In genomic region chr3:107506458-107506857, GRCh38 we compare ENCODE assay signal across 1 cellular context.
TF ChIP-seq lines count a peak whose summit lies in the region.

No MANE protein-coding gene starts in this region.

TF ChIP-seq in GM23338, 12 proteins besides CTCF, POLR2A, EP300 and RAD21 (continued from another document):
- TF ChIP-seq, protein P1, sequence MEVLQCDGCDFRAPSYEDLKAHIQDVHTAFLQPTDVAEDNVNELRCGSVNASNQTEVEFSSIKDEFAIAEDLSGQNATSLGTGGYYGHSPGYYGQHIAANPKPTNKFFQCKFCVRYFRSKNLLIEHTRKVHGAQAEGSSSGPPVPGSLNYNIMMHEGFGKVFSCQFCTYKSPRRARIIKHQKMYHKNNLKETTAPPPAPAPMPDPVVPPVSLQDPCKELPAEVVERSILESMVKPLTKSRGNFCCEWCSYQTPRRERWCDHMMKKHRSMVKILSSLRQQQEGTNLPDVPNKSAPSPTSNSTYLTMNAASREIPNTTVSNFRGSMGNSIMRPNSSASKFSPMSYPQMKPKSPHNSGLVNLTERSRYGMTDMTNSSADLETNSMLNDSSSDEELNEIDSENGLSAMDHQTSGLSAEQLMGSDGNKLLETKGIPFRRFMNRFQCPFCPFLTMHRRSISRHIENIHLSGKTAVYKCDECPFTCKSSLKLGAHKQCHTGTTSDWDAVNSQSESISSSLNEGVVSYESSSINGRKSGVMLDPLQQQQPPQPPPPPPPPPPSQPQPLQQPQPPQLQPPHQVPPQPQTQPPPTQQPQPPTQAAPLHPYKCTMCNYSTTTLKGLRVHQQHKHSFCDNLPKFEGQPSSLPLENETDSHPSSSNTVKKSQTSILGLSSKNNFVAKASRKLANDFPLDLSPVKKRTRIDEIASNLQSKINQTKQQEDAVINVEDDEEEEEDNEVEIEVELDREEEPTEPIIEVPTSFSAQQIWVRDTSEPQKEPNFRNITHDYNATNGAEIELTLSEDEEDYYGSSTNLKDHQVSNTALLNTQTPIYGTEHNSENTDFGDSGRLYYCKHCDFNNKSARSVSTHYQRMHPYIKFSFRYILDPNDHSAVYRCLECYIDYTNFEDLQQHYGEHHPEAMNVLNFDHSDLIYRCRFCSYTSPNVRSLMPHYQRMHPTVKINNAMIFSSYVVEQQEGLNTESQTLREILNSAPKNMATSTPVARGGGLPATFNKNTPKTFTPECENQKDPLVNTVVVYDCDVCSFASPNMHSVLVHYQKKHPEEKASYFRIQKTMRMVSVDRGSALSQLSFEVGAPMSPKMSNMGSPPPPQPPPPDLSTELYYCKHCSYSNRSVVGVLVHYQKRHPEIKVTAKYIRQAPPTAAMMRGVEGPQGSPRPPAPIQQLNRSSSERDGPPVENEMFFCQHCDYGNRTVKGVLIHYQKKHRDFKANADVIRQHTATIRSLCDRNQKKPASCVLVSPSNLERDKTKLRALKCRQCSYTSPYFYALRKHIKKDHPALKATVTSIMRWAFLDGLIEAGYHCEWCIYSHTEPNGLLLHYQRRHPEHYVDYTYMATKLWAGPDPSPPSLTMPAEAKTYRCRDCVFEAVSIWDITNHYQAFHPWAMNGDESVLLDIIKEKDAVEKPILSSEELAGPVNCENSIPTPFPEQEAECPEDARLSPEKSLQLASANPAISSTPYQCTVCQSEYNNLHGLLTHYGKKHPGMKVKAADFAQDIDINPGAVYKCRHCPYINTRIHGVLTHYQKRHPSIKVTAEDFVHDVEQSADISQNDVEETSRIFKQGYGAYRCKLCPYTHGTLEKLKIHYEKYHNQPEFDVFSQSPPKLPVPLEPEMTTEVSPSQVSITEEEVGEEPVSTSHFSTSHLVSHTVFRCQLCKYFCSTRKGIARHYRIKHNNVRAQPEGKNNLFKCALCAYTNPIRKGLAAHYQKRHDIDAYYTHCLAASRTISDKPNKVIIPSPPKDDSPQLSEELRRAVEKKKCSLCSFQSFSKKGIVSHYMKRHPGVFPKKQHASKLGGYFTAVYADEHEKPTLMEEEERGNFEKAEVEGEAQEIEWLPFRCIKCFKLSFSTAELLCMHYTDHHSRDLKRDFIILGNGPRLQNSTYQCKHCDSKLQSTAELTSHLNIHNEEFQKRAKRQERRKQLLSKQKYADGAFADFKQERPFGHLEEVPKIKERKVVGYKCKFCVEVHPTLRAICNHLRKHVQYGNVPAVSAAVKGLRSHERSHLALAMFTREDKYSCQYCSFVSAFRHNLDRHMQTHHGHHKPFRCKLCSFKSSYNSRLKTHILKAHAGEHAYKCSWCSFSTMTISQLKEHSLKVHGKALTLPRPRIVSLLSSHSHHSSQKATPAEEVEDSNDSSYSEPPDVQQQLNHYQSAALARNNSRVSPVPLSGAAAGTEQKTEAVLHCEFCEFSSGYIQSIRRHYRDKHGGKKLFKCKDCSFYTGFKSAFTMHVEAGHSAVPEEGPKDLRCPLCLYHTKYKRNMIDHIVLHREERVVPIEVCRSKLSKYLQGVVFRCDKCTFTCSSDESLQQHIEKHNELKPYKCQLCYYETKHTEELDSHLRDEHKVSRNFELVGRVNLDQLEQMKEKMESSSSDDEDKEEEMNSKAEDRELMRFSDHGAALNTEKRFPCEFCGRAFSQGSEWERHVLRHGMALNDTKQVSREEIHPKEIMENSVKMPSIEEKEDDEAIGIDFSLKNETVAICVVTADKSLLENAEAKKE (CRISPR knock-in tag; IDR thresholded peaks at IDR 0.05) = no peak
- TF ChIP-seq NANOG (IDR thresholded peaks at IDR 0.05; ENCODE audit: borderline replicate concordance) = no peak
TF ChIP-seq in GM23338: peak in this region for 0.
